2 cellular contexts compared by ENCODE assay signal in the genomic region with DNA sequence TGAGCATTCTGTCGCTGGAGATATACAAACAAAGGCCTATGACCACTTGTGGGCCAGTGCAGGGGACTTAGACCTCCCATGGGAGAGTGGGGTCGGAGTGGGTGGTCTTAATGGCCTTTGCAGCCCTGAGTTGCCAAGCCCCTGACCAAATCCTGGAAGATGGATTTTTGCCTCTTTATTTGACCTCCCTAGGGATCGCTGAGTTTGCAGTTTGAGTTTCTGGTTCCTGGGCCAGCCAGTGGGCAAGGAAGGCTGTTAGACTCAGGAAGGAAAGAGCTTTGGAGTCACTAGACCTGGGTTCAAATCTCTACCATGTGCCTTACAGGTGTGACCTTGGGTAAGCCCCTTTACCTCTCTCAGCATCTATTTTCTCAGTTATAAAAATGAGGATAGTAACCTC.
TF ChIP-seq lines count a peak whose summit lies in the region.

No MANE protein-coding gene starts in this region.

TF ChIP-seq in HepG2, 621 proteins besides CTCF, POLR2A, EP300 and RAD21:
- TF ChIP-seq, protein P1, sequence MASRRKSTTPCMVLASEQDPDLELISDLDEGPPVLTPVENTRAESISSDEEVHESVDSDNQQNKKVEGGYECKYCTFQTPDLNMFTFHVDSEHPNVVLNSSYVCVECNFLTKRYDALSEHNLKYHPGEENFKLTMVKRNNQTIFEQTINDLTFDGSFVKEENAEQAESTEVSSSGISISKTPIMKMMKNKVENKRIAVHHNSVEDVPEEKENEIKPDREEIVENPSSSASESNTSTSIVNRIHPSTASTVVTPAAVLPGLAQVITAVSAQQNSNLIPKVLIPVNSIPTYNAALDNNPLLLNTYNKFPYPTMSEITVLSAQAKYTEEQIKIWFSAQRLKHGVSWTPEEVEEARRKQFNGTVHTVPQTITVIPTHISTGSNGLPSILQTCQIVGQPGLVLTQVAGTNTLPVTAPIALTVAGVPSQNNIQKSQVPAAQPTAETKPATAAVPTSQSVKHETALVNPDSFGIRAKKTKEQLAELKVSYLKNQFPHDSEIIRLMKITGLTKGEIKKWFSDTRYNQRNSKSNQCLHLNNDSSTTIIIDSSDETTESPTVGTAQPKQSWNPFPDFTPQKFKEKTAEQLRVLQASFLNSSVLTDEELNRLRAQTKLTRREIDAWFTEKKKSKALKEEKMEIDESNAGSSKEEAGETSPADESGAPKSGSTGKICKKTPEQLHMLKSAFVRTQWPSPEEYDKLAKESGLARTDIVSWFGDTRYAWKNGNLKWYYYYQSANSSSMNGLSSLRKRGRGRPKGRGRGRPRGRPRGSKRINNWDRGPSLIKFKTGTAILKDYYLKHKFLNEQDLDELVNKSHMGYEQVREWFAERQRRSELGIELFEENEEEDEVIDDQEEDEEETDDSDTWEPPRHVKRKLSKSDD (CRISPR knock-in tag; IDR thresholded peaks at IDR 0.05; ENCODE audit: low read depth) = no peak
- TF ChIP-seq MAFK (conservative IDR thresholded peaks at IDR 0.05 in 1 of 2, IDR thresholded peaks at IDR 0.05 in 1 of 2; ENCODE audit: low read length in 2 of 2) = peak; percentile 53 to 67

TF ChIP-seq in H1, 55 proteins besides CTCF, POLR2A, EP300 and RAD21:
- TF ChIP-seq SP2 (IDR thresholded peaks at IDR 0.05; ENCODE audit: low read length) = no peak
- no peak for TF ChIP-seq BACH1 (IDR thresholded peaks at IDR 0.05; ENCODE audit: low read length)
- TF ChIP-seq GTF2F1 (IDR thresholded peaks at IDR 0.05; ENCODE audit: borderline replicate concordance, low read depth, low read length) = no peak
- no peak for TF ChIP-seq NRF1 (IDR thresholded peaks at IDR 0.05; ENCODE audit: low read depth, low read length)
- no peak for TF ChIP-seq JUN (IDR thresholded peaks at IDR 0.05; ENCODE audit: low read depth, low read length)
- no peak for TF ChIP-seq MAFK (IDR thresholded peaks at IDR 0.05; ENCODE audit: low read depth, low read length)
- TF ChIP-seq TAF7 (optimal IDR thresholded peaks at IDR 0.05; ENCODE audit: borderline replicate concordance, low read depth, low read length) = no peak
- TF ChIP-seq SIX5 (IDR thresholded peaks at IDR 0.05; ENCODE audit: low read depth, low read length) = no peak
- no peak for TF ChIP-seq SIRT6 (IDR thresholded peaks at IDR 0.05; ENCODE audit: low read length)
- no peak for TF ChIP-seq TBP (IDR thresholded peaks at IDR 0.05; ENCODE audit: low read depth, low read length)
- no peak for TF ChIP-seq JUND (IDR thresholded peaks at IDR 0.05; ENCODE audit: low read length)
- no peak for TF ChIP-seq KDM5A (IDR thresholded peaks at IDR 0.05; ENCODE audit: low read length)
- TF ChIP-seq, protein P2, sequence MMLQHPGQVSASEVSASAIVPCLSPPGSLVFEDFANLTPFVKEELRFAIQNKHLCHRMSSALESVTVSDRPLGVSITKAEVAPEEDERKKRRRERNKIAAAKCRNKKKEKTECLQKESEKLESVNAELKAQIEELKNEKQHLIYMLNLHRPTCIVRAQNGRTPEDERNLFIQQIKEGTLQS (IDR thresholded peaks at IDR 0.05; ENCODE audit: insufficient read depth, low read depth, low read length) = no peak
- no peak for TF ChIP-seq ZNF274 (IDR thresholded peaks at IDR 0.05; ENCODE audit: borderline replicate concordance, extremely low read depth, low read length)
- no peak for TF ChIP-seq RFX5 (IDR thresholded peaks at IDR 0.05; ENCODE audit: borderline replicate concordance, low read depth, low read length)
